Comparison of ENCODE assay signal across 1 cellular context in the genomic region with DNA sequence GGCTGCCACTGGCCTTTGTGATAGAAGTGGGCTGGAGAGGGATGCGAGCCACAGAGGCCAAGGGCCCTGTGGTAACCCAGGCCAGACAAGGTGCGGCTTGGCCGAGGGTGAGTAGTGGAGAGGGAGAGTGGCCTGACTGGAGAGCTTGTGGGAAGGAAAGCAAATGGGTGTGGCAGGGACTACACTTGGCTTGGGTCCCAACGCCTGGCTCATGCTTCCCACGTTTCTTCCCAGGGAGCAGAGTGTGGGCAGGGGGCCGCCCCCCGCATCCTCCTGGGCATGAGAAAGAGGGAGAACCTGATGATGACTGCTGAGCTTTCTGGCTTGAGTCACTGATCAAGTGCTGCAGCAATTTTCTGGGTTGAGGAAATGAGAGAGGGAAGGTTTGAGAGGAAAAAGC.
TF ChIP-seq lines count a peak whose summit lies in the region.

No MANE protein-coding gene starts in this region.

TF ChIP-seq in H1, 55 proteins besides CTCF, POLR2A, EP300 and RAD21 (continued from another document):
- TF ChIP-seq, protein P1, sequence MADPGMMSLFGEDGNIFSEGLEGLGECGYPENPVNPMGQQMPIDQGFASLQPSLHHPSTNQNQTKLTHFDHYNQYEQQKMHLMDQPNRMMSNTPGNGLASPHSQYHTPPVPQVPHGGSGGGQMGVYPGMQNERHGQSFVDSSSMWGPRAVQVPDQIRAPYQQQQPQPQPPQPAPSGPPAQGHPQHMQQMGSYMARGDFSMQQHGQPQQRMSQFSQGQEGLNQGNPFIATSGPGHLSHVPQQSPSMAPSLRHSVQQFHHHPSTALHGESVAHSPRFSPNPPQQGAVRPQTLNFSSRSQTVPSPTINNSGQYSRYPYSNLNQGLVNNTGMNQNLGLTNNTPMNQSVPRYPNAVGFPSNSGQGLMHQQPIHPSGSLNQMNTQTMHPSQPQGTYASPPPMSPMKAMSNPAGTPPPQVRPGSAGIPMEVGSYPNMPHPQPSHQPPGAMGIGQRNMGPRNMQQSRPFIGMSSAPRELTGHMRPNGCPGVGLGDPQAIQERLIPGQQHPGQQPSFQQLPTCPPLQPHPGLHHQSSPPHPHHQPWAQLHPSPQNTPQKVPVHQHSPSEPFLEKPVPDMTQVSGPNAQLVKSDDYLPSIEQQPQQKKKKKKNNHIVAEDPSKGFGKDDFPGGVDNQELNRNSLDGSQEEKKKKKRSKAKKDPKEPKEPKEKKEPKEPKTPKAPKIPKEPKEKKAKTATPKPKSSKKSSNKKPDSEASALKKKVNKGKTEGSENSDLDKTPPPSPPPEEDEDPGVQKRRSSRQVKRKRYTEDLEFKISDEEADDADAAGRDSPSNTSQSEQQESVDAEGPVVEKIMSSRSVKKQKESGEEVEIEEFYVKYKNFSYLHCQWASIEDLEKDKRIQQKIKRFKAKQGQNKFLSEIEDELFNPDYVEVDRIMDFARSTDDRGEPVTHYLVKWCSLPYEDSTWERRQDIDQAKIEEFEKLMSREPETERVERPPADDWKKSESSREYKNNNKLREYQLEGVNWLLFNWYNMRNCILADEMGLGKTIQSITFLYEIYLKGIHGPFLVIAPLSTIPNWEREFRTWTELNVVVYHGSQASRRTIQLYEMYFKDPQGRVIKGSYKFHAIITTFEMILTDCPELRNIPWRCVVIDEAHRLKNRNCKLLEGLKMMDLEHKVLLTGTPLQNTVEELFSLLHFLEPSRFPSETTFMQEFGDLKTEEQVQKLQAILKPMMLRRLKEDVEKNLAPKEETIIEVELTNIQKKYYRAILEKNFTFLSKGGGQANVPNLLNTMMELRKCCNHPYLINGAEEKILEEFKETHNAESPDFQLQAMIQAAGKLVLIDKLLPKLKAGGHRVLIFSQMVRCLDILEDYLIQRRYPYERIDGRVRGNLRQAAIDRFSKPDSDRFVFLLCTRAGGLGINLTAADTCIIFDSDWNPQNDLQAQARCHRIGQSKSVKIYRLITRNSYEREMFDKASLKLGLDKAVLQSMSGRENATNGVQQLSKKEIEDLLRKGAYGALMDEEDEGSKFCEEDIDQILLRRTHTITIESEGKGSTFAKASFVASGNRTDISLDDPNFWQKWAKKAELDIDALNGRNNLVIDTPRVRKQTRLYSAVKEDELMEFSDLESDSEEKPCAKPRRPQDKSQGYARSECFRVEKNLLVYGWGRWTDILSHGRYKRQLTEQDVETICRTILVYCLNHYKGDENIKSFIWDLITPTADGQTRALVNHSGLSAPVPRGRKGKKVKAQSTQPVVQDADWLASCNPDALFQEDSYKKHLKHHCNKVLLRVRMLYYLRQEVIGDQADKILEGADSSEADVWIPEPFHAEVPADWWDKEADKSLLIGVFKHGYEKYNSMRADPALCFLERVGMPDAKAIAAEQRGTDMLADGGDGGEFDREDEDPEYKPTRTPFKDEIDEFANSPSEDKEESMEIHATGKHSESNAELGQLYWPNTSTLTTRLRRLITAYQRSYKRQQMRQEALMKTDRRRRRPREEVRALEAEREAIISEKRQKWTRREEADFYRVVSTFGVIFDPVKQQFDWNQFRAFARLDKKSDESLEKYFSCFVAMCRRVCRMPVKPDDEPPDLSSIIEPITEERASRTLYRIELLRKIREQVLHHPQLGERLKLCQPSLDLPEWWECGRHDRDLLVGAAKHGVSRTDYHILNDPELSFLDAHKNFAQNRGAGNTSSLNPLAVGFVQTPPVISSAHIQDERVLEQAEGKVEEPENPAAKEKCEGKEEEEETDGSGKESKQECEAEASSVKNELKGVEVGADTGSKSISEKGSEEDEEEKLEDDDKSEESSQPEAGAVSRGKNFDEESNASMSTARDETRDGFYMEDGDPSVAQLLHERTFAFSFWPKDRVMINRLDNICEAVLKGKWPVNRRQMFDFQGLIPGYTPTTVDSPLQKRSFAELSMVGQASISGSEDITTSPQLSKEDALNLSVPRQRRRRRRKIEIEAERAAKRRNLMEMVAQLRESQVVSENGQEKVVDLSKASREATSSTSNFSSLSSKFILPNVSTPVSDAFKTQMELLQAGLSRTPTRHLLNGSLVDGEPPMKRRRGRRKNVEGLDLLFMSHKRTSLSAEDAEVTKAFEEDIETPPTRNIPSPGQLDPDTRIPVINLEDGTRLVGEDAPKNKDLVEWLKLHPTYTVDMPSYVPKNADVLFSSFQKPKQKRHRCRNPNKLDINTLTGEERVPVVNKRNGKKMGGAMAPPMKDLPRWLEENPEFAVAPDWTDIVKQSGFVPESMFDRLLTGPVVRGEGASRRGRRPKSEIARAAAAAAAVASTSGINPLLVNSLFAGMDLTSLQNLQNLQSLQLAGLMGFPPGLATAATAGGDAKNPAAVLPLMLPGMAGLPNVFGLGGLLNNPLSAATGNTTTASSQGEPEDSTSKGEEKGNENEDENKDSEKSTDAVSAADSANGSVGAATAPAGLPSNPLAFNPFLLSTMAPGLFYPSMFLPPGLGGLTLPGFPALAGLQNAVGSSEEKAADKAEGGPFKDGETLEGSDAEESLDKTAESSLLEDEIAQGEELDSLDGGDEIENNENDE (IDR thresholded peaks at IDR 0.05; ENCODE audit: insufficient replicate concordance, low read length): no peak
- TF ChIP-seq TAF1 (IDR thresholded peaks at IDR 0.05; ENCODE audit: low read depth, low read length): no peak
- TF ChIP-seq ATF2 (IDR thresholded peaks at IDR 0.05; ENCODE audit: low read length): no peak
TF ChIP-seq in H1: peak in this region for 0.
